ENCODE assay signal across 7 cellular contexts in the genomic region with DNA sequence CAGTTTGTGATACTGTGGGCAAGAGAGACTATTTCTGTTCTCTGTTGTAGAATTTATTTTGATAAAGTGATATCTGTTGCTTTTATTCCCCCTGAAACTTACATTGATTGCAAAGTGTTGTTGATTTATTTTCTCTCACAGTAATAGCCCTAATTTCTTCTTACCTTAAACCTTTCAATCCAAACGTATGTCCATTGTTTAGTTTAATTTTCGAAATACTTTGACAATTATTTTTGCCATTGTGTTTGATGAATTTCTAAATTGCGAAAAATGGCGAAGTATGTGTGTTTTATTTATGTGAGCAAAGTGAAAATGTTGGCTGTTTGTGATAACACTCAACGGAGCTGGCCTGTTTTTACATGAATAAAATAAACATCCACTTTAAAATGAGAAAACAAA. TPM values are rescaled to one million over a fixed set of nuclear protein-coding genes. Genes with fewer than 3 reads are reported as not detected.
DNase-seq lines count a peak whose midpoint lies in the region; ATAC-seq, FAIRE-seq and TF ChIP-seq lines count a peak whose summit lies in the region.
"Had no signal": no experiment of that assay in that cellular context is flagged by ENCODE, and none has a peak within 500 bp of the region (broad histone marks: within the 10 kb centered on the region; RNA-seq: fewer than 3 reads in every experiment).

No MANE protein-coding gene starts in this region.

- H3K4me3 ChIP-seq in GM12865 (ENCODE audit: low read depth, low read length): peak overlapping the region; percentile 93
- H3K4me3 ChIP-seq in bronchial epithelial cell (ENCODE audit: low read depth, low read length): peak overlapping the region; percentile 83
- peak overlapping the region; percentile 81 for H3K4me3 ChIP-seq in osteoblast (ENCODE audit: insufficient read depth, low read length)

- no peaks in the 10 kb centered on the region for H3K27me3 ChIP-seq in bronchial epithelial cell (ENCODE audit: control insufficient read depth, insufficient read depth, low read length)
- no peaks in the 10 kb centered on the region for H3K27me3 ChIP-seq in osteoblast (ENCODE audit: insufficient read depth, low read length)

- peaks cover 11% of the 10 kb centered on the region for H3K4me1 ChIP-seq in osteoblast (ENCODE audit: insufficient read depth, low read length)

- DNase-seq in GM12865 (ENCODE audit: low read depth) (no peak), bronchial epithelial cell (ENCODE audit: low read depth) (no peak), osteoblast (ENCODE audit: insufficient read length, low spot score, missing footprints) (no peak), NCI-H146 treated with DMSO at 0.1 percent for 48 hours (lab: John Stamatoyannopoulos, UW; ENCODE audit: unreplicated experiment) (no peak), GM10266 (ENCODE audit: extremely low spot score) (no peak)
- DNase-seq in natural killer cell treated with Interleukin-12 subunit alpha and Interleukin-12 subunit beta and Interleukin-15 and Interleukin-18, amount 100 ng/mL, for 72 hours (ENCODE audit: low spot score): no peak

- peak overlapping the region; percentile 77 for H3K27ac ChIP-seq in osteoblast (ENCODE audit: low read depth, low read length)

- no peaks in the 10 kb centered on the region for H4K20me1 ChIP-seq in osteoblast (ENCODE audit: insufficient read depth, low read length)

- H3K79me2 ChIP-seq in osteoblast (ENCODE audit: insufficient read depth, low read length): peaks cover 31% of the 10 kb centered on the region

- H3K4me2 ChIP-seq in osteoblast (ENCODE audit: insufficient read depth, low read length): peak overlapping the region; percentile 96

- no peaks in the 10 kb centered on the region for H3K9me3 ChIP-seq in osteoblast (ENCODE audit: low read depth, low read length)

- peak overlapping the region; percentile 94 for H2AFZ ChIP-seq in osteoblast (ENCODE audit: low read length)

- TF ChIP-seq CTCF in GM12865 (IDR thresholded peaks at IDR 0.05; ENCODE audit: insufficient read depth, low read depth, low read length, missing control alignments): no peak
- TF ChIP-seq CTCF in bronchial epithelial cell (IDR thresholded peaks at IDR 0.05; ENCODE audit: insufficient read depth, low read length, severe bottlenecking): no peak
- TF ChIP-seq CTCF in osteoblast (IDR thresholded peaks at IDR 0.05; ENCODE audit: extremely low read depth, low read depth, low read length): no peak
- no peak for TF ChIP-seq CTCF in GM10266 (IDR thresholded peaks at IDR 0.05; ENCODE audit: control insufficient read depth, insufficient read depth, low read depth, missing control alignments)

- H3K4me1 Mint-ChIP-seq in natural killer cell treated with Interleukin-12 subunit alpha and Interleukin-12 subunit beta and Interleukin-15 and Interleukin-18, amount 100 ng/mL, for 72 hours (ENCODE audit: low read depth in 2 of 2): peaks cover 6 to 14% of the 10 kb centered on the region in 2 donors

- H3K27ac Mint-ChIP-seq in natural killer cell treated with Interleukin-12 subunit alpha and Interleukin-12 subunit beta and Interleukin-15 and Interleukin-18, amount 100 ng/mL, for 72 hours: no peak overlapping the region

- no peaks in the 10 kb centered on the region for H3K9me3 Mint-ChIP-seq in natural killer cell treated with Interleukin-12 subunit alpha and Interleukin-12 subunit beta and Interleukin-15 and Interleukin-18, amount 100 ng/mL, for 72 hours

- H3K4me3 Mint-ChIP-seq in natural killer cell treated with Interleukin-12 subunit alpha and Interleukin-12 subunit beta and Interleukin-15 and Interleukin-18, amount 100 ng/mL, for 72 hours: no peak overlapping the region

- H3K36me3 Mint-ChIP-seq in natural killer cell treated with Interleukin-12 subunit alpha and Interleukin-12 subunit beta and Interleukin-15 and Interleukin-18, amount 100 ng/mL, for 72 hours: no peaks in the 10 kb centered on the region

- peaks cover 9 to 13% of the 10 kb centered on the region in 2 donors for H3K27me3 Mint-ChIP-seq in natural killer cell treated with Interleukin-12 subunit alpha and Interleukin-12 subunit beta and Interleukin-15 and Interleukin-18, amount 100 ng/mL, for 72 hours

- no peak for ATAC-seq in natural killer cell treated with Interleukin-12 subunit alpha and Interleukin-12 subunit beta and Interleukin-15 and Interleukin-18, amount 100 ng/mL, for 72 hours

- no peaks in the 10 kb centered on the region for H3K36me3 ChIP-seq in bronchial epithelial cell (ENCODE audit: control insufficient read depth, insufficient read depth, low read length)
- no peaks in the 10 kb centered on the region for H3K36me3 ChIP-seq in osteoblast (ENCODE audit: insufficient read depth, low read length)

- FAIRE-seq in bronchial epithelial cell (lab: Jason Lieb, UNC): no peak

RNA-seq across cellular contexts. Expression of gene ZSCAN26, which starts 0.4 kb away (rescaled TPM):
- total RNA-seq in bronchial epithelial cell (4.9 and 8.7 TPM in 2 replicates), osteoblast (15.2 and 22.4 TPM in 2 replicates)
- total RNA-seq in natural killer cell treated with Interleukin-12 subunit alpha and Interleukin-12 subunit beta and Interleukin-15 and Interleukin-18, amount 100 ng/mL, for 72 hours: 1 to 10 TPM; 6.7 to 8.3 TPM

RNA-seq across cellular contexts. Expression of gene NKAPL, which starts 7.5 kb away (rescaled TPM):
- total RNA-seq in bronchial epithelial cell (0.79 and 1.2 TPM in 2 replicates), osteoblast (1.1 and 1.2 TPM in 2 replicates)
- total RNA-seq in natural killer cell treated with Interleukin-12 subunit alpha and Interleukin-12 subunit beta and Interleukin-15 and Interleukin-18, amount 100 ng/mL, for 72 hours: under 1 TPM in 1 of 2 donors, not detected in 1; 0.45 TPM
- total RNA-seq: SK-MEL-5 had no signal

RNA-seq across cellular contexts. Expression of gene ZKSCAN4, which starts 14.5 kb away (rescaled TPM):
- 4.9 and 5.5 TPM in 2 replicates for total RNA-seq in bronchial epithelial cell
- 6.5 and 7.4 TPM in 2 replicates for total RNA-seq in osteoblast
- 1 to 10 TPM; 3.3 to 4.7 TPM for total RNA-seq in natural killer cell treated with Interleukin-12 subunit alpha and Interleukin-12 subunit beta and Interleukin-15 and Interleukin-18, amount 100 ng/mL, for 72 hours

RNA-seq across cellular contexts. Expression of gene PGBD1, which starts 14.8 kb away (rescaled TPM):
- total RNA-seq in bronchial epithelial cell (1.8 and 2.4 TPM in 2 replicates), osteoblast (6.2 and 8.0 TPM in 2 replicates)
- 1 to 10 TPM; 1.6 to 2.6 TPM for total RNA-seq in natural killer cell treated with Interleukin-12 subunit alpha and Interleukin-12 subunit beta and Interleukin-15 and Interleukin-18, amount 100 ng/mL, for 72 hours

RNA-seq across cellular contexts. Expression of gene ZSCAN9, which starts 41.5 kb away (rescaled TPM):
- total RNA-seq in bronchial epithelial cell: 12.1 and 14.3 TPM in 2 replicates
- total RNA-seq in osteoblast: 10.9 and 11.2 TPM in 2 replicates
- 10 to 100 TPM; 12.6 to 13.1 TPM for total RNA-seq in natural killer cell treated with Interleukin-12 subunit alpha and Interleukin-12 subunit beta and Interleukin-15 and Interleukin-18, amount 100 ng/mL, for 72 hours
